ENCODE assay signal across 9 cellular contexts in the genomic region with DNA sequence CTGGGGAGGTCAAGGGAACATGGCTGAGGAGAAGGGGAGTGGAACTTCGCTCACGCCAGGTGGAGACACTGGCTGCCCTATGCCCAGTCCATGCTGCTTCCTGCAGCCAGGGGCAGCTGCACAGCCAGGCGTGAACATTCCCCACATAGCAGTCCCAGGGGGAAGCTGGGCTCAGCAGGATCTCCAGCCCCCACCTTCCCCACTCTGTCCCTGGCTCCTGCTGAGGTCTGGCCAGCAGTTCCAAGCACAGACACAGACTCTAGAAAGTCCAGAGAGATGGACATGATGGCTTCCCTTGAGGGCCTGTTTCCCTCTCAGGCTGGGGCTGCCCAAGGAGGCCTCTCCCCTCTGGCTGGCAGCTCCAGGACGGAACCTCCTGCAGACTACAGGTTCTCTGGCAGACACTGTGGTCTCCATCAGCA. TPM values are rescaled to one million over a fixed set of nuclear protein-coding genes. Genes with fewer than 3 reads are reported as not detected.
A peak's percentile ranks its signal among the peaks of the same experiment; 100 is the strongest.
DNase-seq lines count a peak whose midpoint lies in the region; ATAC-seq and TF ChIP-seq lines count a peak whose summit lies in the region.
"Had no signal": no experiment of that assay in that cellular context is flagged by ENCODE, and none has a peak within 500 bp of the region (broad histone marks: within the 10 kb centered on the region; RNA-seq: fewer than 3 reads in every experiment).

No MANE protein-coding gene starts in this region.

- peaks cover 11% of the 10 kb centered on the region for H3K4me1 ChIP-seq in endodermal cell (ENCODE audit: control insufficient read depth, insufficient read depth, low read length)
- H3K4me1 ChIP-seq in mesodermal cell (ENCODE audit: control insufficient read depth, insufficient read depth, low read length, poor library complexity, severe bottlenecking), result peaks cover 55% of the 10 kb centered on the region
- no peaks in the 10 kb centered on the region for H3K4me1 ChIP-seq in urinary bladder (ENCODE audit: insufficient read depth)

- H3K36me3 Mint-ChIP-seq in endodermal cell (ENCODE audit: low read depth), result peaks cover 45% of the 10 kb centered on the region
- H3K36me3 Mint-ChIP-seq: natural killer cell had no signal

- peak; percentile 34 for TF ChIP-seq CTCF in endodermal cell (conservative IDR thresholded peaks at IDR 0.05)

- H3K4me1 Mint-ChIP-seq in endodermal cell, result peaks cover 30% of the 10 kb centered on the region
- H3K4me1 Mint-ChIP-seq: natural killer cell had no signal

- WGBS in endodermal cell (ENCODE audit: insufficient coverage in 1 of 2, insufficient read length in 1 of 2), 2 experiments, result 80 to 88% methylated on average over 1 to 4 of the region's 4 CpGs
- WGBS in mesodermal cell (ENCODE audit: insufficient coverage in 2 of 2), 2 experiments, result 75 to 87% methylated on average over 2 to 4 of the region's 4 CpGs
- 45% methylated on average over 4 of the region's 4 CpGs for WGBS in urinary bladder

- H3K27ac Mint-ChIP-seq in endodermal cell, result no peak overlapping the region
- H3K27ac Mint-ChIP-seq: activated T-cell treated with anti-CD3 and anti-CD28 coated beads, Interleukin-2, amount 50 U/mL, for 72 hours; natural killer cell had no signal

- H3K9me3 ChIP-seq in endodermal cell (ENCODE audit: control insufficient read depth, low read length) (no peaks in the 10 kb centered on the region), mesodermal cell (ENCODE audit: control insufficient read depth, low read length) (no peaks in the 10 kb centered on the region)

- H3K27ac ChIP-seq in endodermal cell (ENCODE audit: low read depth, low read length) (peak overlapping the region; percentile 52), mesodermal cell (ENCODE audit: low read depth, low read length, severe bottlenecking) (peak overlapping the region; percentile 75), urinary bladder (ENCODE audit: low read depth) (peak overlapping the region; percentile 0)

- no peak overlapping the region for H3K4me3 Mint-ChIP-seq in endodermal cell
- H3K4me3 Mint-ChIP-seq: activated T-cell treated with anti-CD3 and anti-CD28 coated beads, Interleukin-2, amount 50 U/mL, for 72 hours; natural killer cell had no signal

- H3K27me3 Mint-ChIP-seq in endodermal cell (ENCODE audit: insufficient read depth), result no peaks in the 10 kb centered on the region

- H3K9ac ChIP-seq in endodermal cell (ENCODE audit: extremely low read depth, low read length, poor library complexity, severe bottlenecking), result no peak overlapping the region

- H3K27me3 ChIP-seq in endodermal cell (ENCODE audit: control insufficient read depth, insufficient read depth, low read length, poor library complexity, severe bottlenecking), result no peaks in the 10 kb centered on the region

- H3K4me3 ChIP-seq in endodermal cell (ENCODE audit: low read length) (no peak overlapping the region), mesodermal cell (ENCODE audit: extremely low read depth, insufficient read depth, low read length, poor library complexity, severe bottlenecking) (no peak overlapping the region), urinary bladder (ENCODE audit: low read depth, low read length) (no peak overlapping the region)

- H3K36me3 ChIP-seq in endodermal cell (ENCODE audit: control insufficient read depth, insufficient read depth, low read length) (peaks cover 48% of the 10 kb centered on the region), mesodermal cell (ENCODE audit: control insufficient read depth, insufficient read depth, low read length) (peaks cover 55% of the 10 kb centered on the region), urinary bladder (ENCODE audit: insufficient read depth) (no peaks in the 10 kb centered on the region)

- H3K9me3 Mint-ChIP-seq in endodermal cell, result no peaks in the 10 kb centered on the region
- H3K9me3 Mint-ChIP-seq: activated T-cell treated with anti-CD3 and anti-CD28 coated beads, Interleukin-2, amount 50 U/mL, for 72 hours; natural killer cell had no signal

- no peak for ATAC-seq in HG03039 (IDR thresholded peaks at IDR 0.05; ENCODE audit: unreplicated experiment)
- ATAC-seq: activated T-cell treated with anti-CD3 and anti-CD28 coated beads, Interleukin-2, amount 50 U/mL, for 72 hours; natural killer cell had no signal

- DNase-seq in NCI-H460 (ENCODE audit: extremely low read depth, low read depth) (peak; percentile 68), endodermal cell (peak; percentile 81), NCI-H526 treated with DMSO at 0.1 percent for 48 hours (lab: John Stamatoyannopoulos, UW) (no peak)
- no peak for DNase-seq in activated effector memory CD4-positive, alpha-beta T cell treated with Interleukin-2 at 50 U/mL for 16 hours
- DNase-seq: activated T-cell treated with anti-CD3 and anti-CD28 coated beads, Interleukin-2, amount 50 U/mL, for 72 hours; natural killer cell had no signal

RNA-seq across cellular contexts. Expression of gene JUP, which starts 9.3 kb away (rescaled TPM):
- total RNA-seq in NCI-H460 (2014; rRNA removed; shearing (Covaris generic)), result 142 and 158 TPM in 2 replicates
- polyA plus RNA-seq in NCI-H460 (2014; cell fraction: nucleus; rRNA removed), result 111 and 120 TPM in 2 replicates
- total RNA-seq in endodermal cell (100 to 1,000 TPM; 112 to 167 TPM), urinary bladder (51.4 TPM)
- 71.5 TPM for polyA plus RNA-seq in endodermal cell (2013, experiment 1 of 2)
- polyA plus RNA-seq in endodermal cell (2013, experiment 2 of 2), result 69.3 TPM
- polyA plus RNA-seq in mesodermal cell (2013, experiment 1 of 2), result 133 TPM
- 116 TPM for polyA plus RNA-seq in mesodermal cell (2013, experiment 2 of 2)
- polyA plus RNA-seq in urinary bladder, result 53.8 TPM

RNA-seq across cellular contexts. Expression of gene P3H4, which starts 34.6 kb away (rescaled TPM):
- 42.9 and 47.7 TPM in 2 replicates for total RNA-seq in NCI-H460 (2014; rRNA removed; shearing (Covaris generic))
- polyA plus RNA-seq in NCI-H460 (2014; cell fraction: nucleus; rRNA removed), result 72.6 and 110 TPM in 2 replicates
- total RNA-seq in endodermal cell (10 to 100 TPM; 23.9 to 40.6 TPM), urinary bladder (32.1 TPM)
- 32.2 TPM for polyA plus RNA-seq in endodermal cell (2013, experiment 1 of 2)
- 34.7 TPM for polyA plus RNA-seq in endodermal cell (2013, experiment 2 of 2)
- polyA plus RNA-seq in mesodermal cell (2013, experiment 1 of 2), result 51.8 TPM
- 41.0 TPM for polyA plus RNA-seq in mesodermal cell (2013, experiment 2 of 2)
- polyA plus RNA-seq in urinary bladder, result 11.5 TPM

RNA-seq across cellular contexts. Expression of gene FKBP10, which starts 35.6 kb away (rescaled TPM):
- 264 and 267 TPM in 2 replicates for total RNA-seq in NCI-H460 (2014; rRNA removed; shearing (Covaris generic))
- 1,105 and 1,166 TPM in 2 replicates for polyA plus RNA-seq in NCI-H460 (2014; cell fraction: nucleus; rRNA removed)
- total RNA-seq in endodermal cell (100 to 1,000 TPM; 179 to 291 TPM), urinary bladder (166 TPM)
- 230 TPM for polyA plus RNA-seq in endodermal cell (2013, experiment 1 of 2)
- polyA plus RNA-seq in endodermal cell (2013, experiment 2 of 2), result 211 TPM
- polyA plus RNA-seq in mesodermal cell (2013, experiment 1 of 2), result 380 TPM
- 318 TPM for polyA plus RNA-seq in mesodermal cell (2013, experiment 2 of 2)
- 84.5 TPM for polyA plus RNA-seq in urinary bladder

RNA-seq across cellular contexts. Expression of gene HAP1, which starts 42.7 kb away (rescaled TPM):
- total RNA-seq in NCI-H460 (2014; rRNA removed; shearing (Covaris generic)), result 0.69 and 0.94 TPM in 2 replicates
- 1.7 and 1.8 TPM in 2 replicates for polyA plus RNA-seq in NCI-H460 (2014; cell fraction: nucleus; rRNA removed)
- total RNA-seq in endodermal cell (1 to 10 TPM; 1.7 TPM), urinary bladder (not detected)
- polyA plus RNA-seq in endodermal cell (2013, experiment 1 of 2), result 0.82 TPM
- polyA plus RNA-seq in endodermal cell (2013, experiment 2 of 2), result 0.66 TPM
- 0.77 TPM for polyA plus RNA-seq in mesodermal cell (2013, experiment 1 of 2)
- 0.51 TPM for polyA plus RNA-seq in mesodermal cell (2013, experiment 2 of 2)
- 0.27 TPM for polyA plus RNA-seq in urinary bladder
- total RNA-seq: natural killer cell had no signal

RNA-seq across cellular contexts. Expression of gene NT5C3B, which starts 58.9 kb away (rescaled TPM):
- 103 and 119 TPM in 2 replicates for total RNA-seq in NCI-H460 (2014; rRNA removed; shearing (Covaris generic))
- 83.9 and 134 TPM in 2 replicates for polyA plus RNA-seq in NCI-H460 (2014; cell fraction: nucleus; rRNA removed)
- 10 to 100 TPM; 65.2 to 79.5 TPM for total RNA-seq in endodermal cell
- polyA plus RNA-seq in endodermal cell (2013, experiment 1 of 2), result 77.9 TPM
- polyA plus RNA-seq in endodermal cell (2013, experiment 2 of 2), result 72.6 TPM
- 72.1 TPM for polyA plus RNA-seq in mesodermal cell (2013, experiment 1 of 2)
- polyA plus RNA-seq in mesodermal cell (2013, experiment 2 of 2), result 61.6 TPM
- 40.8 TPM for total RNA-seq in urinary bladder
- 67.9 TPM for polyA plus RNA-seq in urinary bladder

Comparison
In these comparisons a context has a peak if more than half of its experiments do, and no peak if none do; other contexts are left out.
1. DNase-seq: peak in NCI-H460 (single experiment) and endodermal cell (single experiment); none in NCI-H526 treated with DMSO at 0.1 percent for 48 hours (single experiment) and activated effector memory CD4-positive, alpha-beta T cell treated with Interleukin-2 at 50 U/mL for 16 hours (single experiment).
2. H3K27ac ChIP-seq: peak in every context shown above with its lines; median percentile 75 in mesodermal cell; 52 in endodermal cell; 0 in urinary bladder.